In the genomic region with DNA sequence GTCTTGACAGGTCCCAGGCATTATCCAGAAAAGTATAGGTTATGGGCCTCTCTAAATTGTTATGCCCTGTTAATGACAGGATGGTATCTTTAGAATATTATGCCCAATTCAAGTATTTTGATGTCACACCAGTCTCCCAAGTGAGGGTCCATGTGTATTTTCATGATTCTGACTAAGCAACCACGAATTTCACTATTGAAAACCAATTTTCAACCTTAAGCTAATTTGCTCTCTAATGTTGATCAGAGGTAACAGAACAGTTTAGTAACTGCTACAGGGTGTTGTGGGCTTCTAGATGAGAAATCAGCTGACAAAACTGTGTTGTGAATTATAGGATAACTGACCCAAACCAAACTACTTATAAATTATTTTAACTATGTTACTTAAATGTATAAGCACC, we compare ENCODE assay signal across 26 cellular contexts.
"Had no signal": no experiment of that assay in that cellular context is flagged by ENCODE, and none has a peak within 500 bp of the region (broad histone marks: within the 10 kb centered on the region; RNA-seq: fewer than 3 reads in every experiment).

No MANE protein-coding gene starts in this region.

- H3K36me3 ChIP-seq: MG63 had no signal

- H3K4me3 Mint-ChIP-seq: activated CD4-positive, alpha-beta memory T cell treated with anti-CD3 and anti-CD28 coated beads for 36 hours; activated CD4-positive, alpha-beta T cell treated with anti-CD3 and anti-CD28 coated beads, Interleukin-2, amount 10 ng/mL, durations not matched to agents 24 days and 14 days; activated naive CD4-positive, alpha-beta T cell treated with anti-CD3 and anti-CD28 coated beads for 36 hours; activated T-helper 1 cell treated with anti-CD3 and anti-CD28 coated beads, Interleukin-12 subunit alpha, Interleukin-12 subunit beta, Interleukin-2, Interleukin-4 antibody, amounts not matched to agents 30 ng/mL and 10 ng/mL and 1 ng/mL, durations not matched to agents 14 hours and 24 hours and 36 hours; IgD-negative memory B cell; T-helper 1 cell treated with Interleukin-12 subunit alpha and Interleukin-12 subunit beta and Interleukin-4 antibody, amounts not matched to agents 30 μg/mL and 1 μg/mL, for 36 hours; WTC11 had no signal

- H3K27ac Mint-ChIP-seq: activated naive CD4-positive, alpha-beta T cell treated with anti-CD3 and anti-CD28 coated beads for 36 hours; activated T-helper 1 cell treated with anti-CD3 and anti-CD28 coated beads, Interleukin-12 subunit alpha, Interleukin-12 subunit beta, Interleukin-2, Interleukin-4 antibody, amounts not matched to agents 30 ng/mL and 10 ng/mL and 1 ng/mL, durations not matched to agents 14 hours and 24 hours and 36 hours; T-helper 1 cell treated with Interleukin-12 subunit alpha and Interleukin-12 subunit beta and Interleukin-4 antibody, amounts not matched to agents 30 μg/mL and 1 μg/mL, for 36 hours; WTC11 had no signal

- H3K27ac ChIP-seq: ascending aorta, body of pancreas, KMS-11, PC-9 had no signal

- H3K9me3 ChIP-seq: body of pancreas had no signal

- H3K4me1 ChIP-seq: ascending aorta, body of pancreas had no signal

- H3K27me3 Mint-ChIP-seq: activated CD4-positive, alpha-beta memory T cell treated with anti-CD3 and anti-CD28 coated beads for 36 hours; activated CD4-positive, alpha-beta T cell treated with anti-CD3 and anti-CD28 coated beads, Interleukin-2, amount 10 ng/mL, durations not matched to agents 24 days and 14 days; IgD-negative memory B cell had no signal

- DNase-seq: activated CD4-positive, alpha-beta memory T cell treated with anti-CD3 and anti-CD28 coated beads for 36 hours; activated CD4-positive, alpha-beta T cell treated with anti-CD3 and anti-CD28 coated beads, Interleukin-2, amount 10 ng/mL, durations not matched to agents 24 days and 14 days; activated CD4-positive, CD25-positive, alpha-beta regulatory T cell treated with anti-CD3 and anti-CD28 coated beads, Interleukin-2, amount 50 U/mL, for 72 hours; activated CD8-positive, alpha-beta memory T cell treated with anti-CD3 and anti-CD28 coated beads, Interleukin-2, amount 50 U/mL, for 4 hours; activated effector memory CD4-positive, alpha-beta T cell treated with anti-CD3 and anti-CD28 coated beads, Interleukin-2, amount 50 U/mL, for 16 hours; activated naive CD4-positive, alpha-beta T cell treated with anti-CD3 and anti-CD28 coated beads for 36 hours; amniotic stem cell; body of pancreas; central memory CD4-positive, alpha-beta T cell; MG63; MV-4-11; NCI-H1092 treated with DMSO at 0.1 percent for 48 hours; NCI-H1436; NCI-H1694 treated with DMSO at 0.1 percent for 48 hours; NCI-H2029 treated with DMSO at 0.1 percent for 48 hours; NCI-H345; NCI-H510A; PC-9; SHP77 treated with DMSO at 0.1 percent for 48 hours; T-helper 9 cell had no signal

- ATAC-seq: body of pancreas, WTC11 had no signal

- H3K27me3 ChIP-seq: ascending aorta, body of pancreas had no signal

- H3K4me3 ChIP-seq: ascending aorta, body of pancreas, MG63, PC-9 had no signal
